ENCODE assay signal across 8 cellular contexts in the genomic region with DNA sequence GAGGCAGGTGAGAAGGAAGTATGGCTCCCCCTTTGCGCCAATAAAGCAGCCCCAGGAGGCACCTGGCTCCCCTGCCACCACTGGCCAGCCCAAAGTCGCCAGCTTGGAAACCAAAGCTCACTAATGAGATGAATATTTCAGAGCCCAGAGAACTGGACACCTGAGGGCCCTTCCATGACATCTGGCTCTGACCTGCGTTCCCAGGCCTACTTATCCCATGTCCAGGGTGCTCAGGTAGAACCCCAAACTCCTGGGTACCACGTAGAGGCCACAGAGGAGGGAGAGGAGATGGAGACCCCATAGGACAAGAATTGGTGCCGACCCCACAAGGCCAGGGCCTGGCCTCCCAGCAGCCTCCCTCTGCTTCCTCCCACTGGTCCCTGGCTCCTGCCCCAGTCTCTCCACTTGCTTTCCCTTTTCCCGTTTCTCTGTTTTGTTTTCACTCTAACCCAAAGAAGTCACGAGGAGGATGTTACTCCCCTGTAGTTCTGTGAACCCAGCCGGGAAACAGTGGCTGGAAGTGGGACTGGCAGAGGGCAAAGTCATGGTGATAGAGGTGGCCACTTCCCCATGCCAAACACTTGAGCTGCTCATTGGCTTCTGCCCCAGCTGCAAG. TPM values are rescaled to one million over a fixed set of nuclear protein-coding genes. Genes with fewer than 3 reads are reported as not detected.
DNase-seq lines count a peak whose midpoint lies in the region; ATAC-seq and TF ChIP-seq lines count a peak whose summit lies in the region.

No MANE protein-coding gene starts in this region.

- POLR2A ChIA-PET in CD4-positive, alpha-beta T cell (lab: Charles Lee) = interaction anchor here (0.5 to 11.6 kb wide), 12 partner anchors 10 to 988 kb away, joined by 3 to 221 read pairs (median 4); partner anchors contain the start of genes AAMP, CATIP, CTDSP1 and DNAJB2

- ATAC-seq in CD4-positive, alpha-beta T cell (ENCODE audit: poor library complexity) = no peak
- no peak for ATAC-seq in GM21423 (IDR thresholded peaks at IDR 0.05; ENCODE audit: unreplicated experiment)
- no peak for ATAC-seq in GM18519 (IDR thresholded peaks at IDR 0.05; ENCODE audit: low FRiP score, unreplicated experiment)
- ATAC-seq in GM18517 (IDR thresholded peaks at IDR 0.05; ENCODE audit: unreplicated experiment) = no peak

- no peaks in the 10 kb centered on the region for H3F3A ChIP-seq in OCI-LY1 (ENCODE audit: insufficient read depth, low read length)

- no peak overlapping the region for H2AFZ ChIP-seq in OCI-LY1 (ENCODE audit: low read length)

- H3K36me3 Mint-ChIP-seq in CD4-positive, alpha-beta T cell (ENCODE audit: low read depth) = peaks cover 24% of the 10 kb centered on the region

- no peaks in the 10 kb centered on the region for H3K27me3 ChIP-seq in CD4-positive, alpha-beta T cell (ENCODE audit: control insufficient read depth, insufficient read depth, low read length)
- H3K27me3 ChIP-seq in OCI-LY1 (ENCODE audit: insufficient read depth, low read length) = no peaks in the 10 kb centered on the region
- H3K27me3 ChIP-seq in effector memory CD4-positive, alpha-beta T cell (replicated peaks; ENCODE audit: control insufficient read depth, insufficient read depth, low read length, poor library complexity, severe bottlenecking) = no peaks in the 10 kb centered on the region
- no peaks in the 10 kb centered on the region for H3K27me3 ChIP-seq in mucosa of stomach (ENCODE audit: control insufficient read depth, insufficient read depth, low read length)

- CTCF ChIA-PET in CD4-positive, alpha-beta T cell (lab: Charles Lee) = interaction anchor here (1.1 to 6.3 kb wide), 6 partner anchors 10 to 105 kb away, joined by 4 to 68 read pairs (median 4); partner anchors contain the start of genes AAMP, CATIP and PNKD

- H3K4me1 ChIP-seq in OCI-LY1 (ENCODE audit: insufficient read depth, low read length, severe bottlenecking) (peaks cover 39% of the 10 kb centered on the region), mucosa of stomach (ENCODE audit: control insufficient read depth, insufficient read depth, low read length) (peaks cover 85% of the 10 kb centered on the region)
- peaks cover 47% of the 10 kb centered on the region for H3K4me1 ChIP-seq in effector memory CD4-positive, alpha-beta T cell (ENCODE audit: control insufficient read depth, insufficient read depth, low read length, poor library complexity, severe bottlenecking)

- H3K36me3 ChIP-seq in OCI-LY1 (ENCODE audit: insufficient read depth, low read length) = no peaks in the 10 kb centered on the region
- H3K36me3 ChIP-seq in effector memory CD4-positive, alpha-beta T cell (ENCODE audit: control insufficient read depth, insufficient read depth, low read length) = no peaks in the 10 kb centered on the region
- H3K36me3 ChIP-seq in mucosa of stomach (ENCODE audit: control insufficient read depth, insufficient read depth, low read length) = no peaks in the 10 kb centered on the region

- H3K79me2 ChIP-seq in OCI-LY1 (ENCODE audit: insufficient read depth, low read length) = no peaks in the 10 kb centered on the region

- no peaks in the 10 kb centered on the region for H3K9me2 ChIP-seq in OCI-LY1 (ENCODE audit: low read depth, low read length)

- peak overlapping the region; percentile 71; the same call in 1 of the 2 replicates for H3K4me2 ChIP-seq in OCI-LY1 (ENCODE audit: low read length)

- H3K27ac Mint-ChIP-seq in CD4-positive, alpha-beta T cell = peak overlapping the region; percentile 99

- no peaks in the 10 kb centered on the region for H4K20me1 ChIP-seq in OCI-LY1 (ENCODE audit: insufficient read depth, low read length)

- TF ChIP-seq CTCF in CD4-positive, alpha-beta T cell (IDR thresholded peaks at IDR 0.05) = no peak
- TF ChIP-seq CTCF in OCI-LY1 (IDR thresholded peaks at IDR 0.05; ENCODE audit: low read length) = no peak

- H3K27ac ChIP-seq in CD4-positive, alpha-beta T cell (ENCODE audit: low read depth, low read length) = peak overlapping the region; percentile 96
- peak overlapping the region; percentile 69 for H3K27ac ChIP-seq in OCI-LY1 (ENCODE audit: low read depth, low read length, poor library complexity, severe bottlenecking)
- H3K27ac ChIP-seq in effector memory CD4-positive, alpha-beta T cell (ENCODE audit: insufficient read depth, low read length, poor library complexity, severe bottlenecking) = peak overlapping the region; percentile 99

- H3K4me3 ChIP-seq in OCI-LY1 (ENCODE audit: low read depth, low read length, poor library complexity, severe bottlenecking) (peak overlapping the region; percentile 59), mucosa of stomach (ENCODE audit: low read length) (peak overlapping the region; percentile 93)
- peak overlapping the region; percentile 83 for H3K4me3 ChIP-seq in effector memory CD4-positive, alpha-beta T cell (ENCODE audit: insufficient read depth, low read depth, low read length, poor library complexity, severe bottlenecking)

- H3K9me3 ChIP-seq in CD4-positive, alpha-beta T cell (ENCODE audit: control insufficient read depth, low read length) = no peaks in the 10 kb centered on the region
- H3K9me3 ChIP-seq in OCI-LY1 (ENCODE audit: low read length) (no peaks in the 10 kb centered on the region), mucosa of stomach (ENCODE audit: control insufficient read depth, low read length) (no peaks in the 10 kb centered on the region)
- no peaks in the 10 kb centered on the region for H3K9me3 ChIP-seq in effector memory CD4-positive, alpha-beta T cell (ENCODE audit: control insufficient read depth, low read length)

- H3K9me3 Mint-ChIP-seq in CD4-positive, alpha-beta T cell = no peaks in the 10 kb centered on the region

- no peaks in the 10 kb centered on the region for H3K27me3 Mint-ChIP-seq in CD4-positive, alpha-beta T cell

- H3K9ac ChIP-seq in OCI-LY1 (ENCODE audit: low read length) = peak overlapping the region; percentile 48; the same call in 1 of the 2 replicates
- H3K9ac ChIP-seq in mucosa of stomach (ENCODE audit: low read length) = peak overlapping the region; percentile 99

- H3K4me3 Mint-ChIP-seq in CD4-positive, alpha-beta T cell = peak overlapping the region; percentile 95

- no peak for DNase-seq in CD4-positive, alpha-beta T cell
- no peak for DNase-seq in effector memory CD4-positive, alpha-beta T cell
- DNase-seq in NCI-H1694 treated with DMSO at 0.1 percent for 48 hours (lab: John Stamatoyannopoulos, UW) = no peak

- intact Hi-C loops in CD4-positive, alpha-beta T cell (cut with DNase I, micrococcal nuclease) = loop anchor here (1.0 to 5.0 kb wide), 4 partner anchors 19 to 276 kb away; partner anchors contain the start of genes CNOT9 (in 1 of the 2) and USP37 (in 1 of the 2)

- peaks cover 71% of the 10 kb centered on the region for H3K4me1 Mint-ChIP-seq in CD4-positive, alpha-beta T cell (ENCODE audit: low read depth)

RNA-seq across cellular contexts. Expression of gene TMBIM1, which starts 0.9 kb away (rescaled TPM):
- 100 to 1,000 TPM in 1 of 2 experiments, 10 to 100 TPM in 1; 99.2 to 102 TPM for total RNA-seq in CD4-positive, alpha-beta T cell

RNA-seq across cellular contexts. Expression of gene PNKD, which starts 21.1 kb away (rescaled TPM):
- 10 to 100 TPM in 1 of 2 experiments, 1 to 10 TPM in 1; 9.2 to 10.6 TPM for total RNA-seq in CD4-positive, alpha-beta T cell

RNA-seq across cellular contexts. Expression of gene AAMP, which starts 21.5 kb away (rescaled TPM):
- 10 to 100 TPM; 40.2 to 42.5 TPM for total RNA-seq in CD4-positive, alpha-beta T cell

RNA-seq across cellular contexts. Expression of gene GPBAR1, which starts 30.6 kb away (rescaled TPM):
- 1 to 10 TPM; 1.6 to 1.8 TPM for total RNA-seq in CD4-positive, alpha-beta T cell
